30 cellular contexts compared by ENCODE assay signal in genomic region chr19:6952956-6953355, GRCh38.
"Had no signal": no experiment of that assay in that cellular context is flagged by ENCODE, and none has a peak within 500 bp of the region (broad histone marks: within the 10 kb centered on the region; RNA-seq: fewer than 3 reads in every experiment).

No MANE protein-coding gene starts in this region.

- H3K27ac Mint-ChIP-seq: activated CD8-positive, alpha-beta memory T cell treated with anti-CD3 and anti-CD28 coated beads, Interleukin-2, amount 10 ng/mL, durations not matched to agents 7 days and 5 days; activated naive CD4-positive, alpha-beta T cell treated with anti-CD3 and anti-CD28 coated beads, Interleukin-2, amount 50 U/mL, for 24 hours; activated T-cell treated with anti-CD3 and anti-CD28 coated beads, Interleukin-2, amount 50 U/mL, for 24 hours; activated T-helper 1 cell treated with anti-CD3 and anti-CD28 coated beads, Interleukin-12 subunit alpha, Interleukin-12 subunit beta, Interleukin-2, Interleukin-4 antibody, amounts not matched to agents 30 ng/mL and 10 ng/mL and 1 ng/mL, durations not matched to agents 14 hours and 24 hours and 36 hours; brain; T-cell; WTC11 had no signal

- ATAC-seq: activated CD8-positive, alpha-beta memory T cell treated with anti-CD3 and anti-CD28 coated beads, Interleukin-2, amount 10 ng/mL, durations not matched to agents 7 days and 5 days; Panc1; T-cell; WTC11 had no signal

- H3K36me3 Mint-ChIP-seq: activated CD8-positive, alpha-beta memory T cell treated with anti-CD3 and anti-CD28 coated beads, Interleukin-2, amount 10 ng/mL, durations not matched to agents 7 days and 5 days; brain had no signal

- H3K9me3 Mint-ChIP-seq: activated naive CD4-positive, alpha-beta T cell treated with anti-CD3 and anti-CD28 coated beads, Interleukin-2, amount 50 U/mL, for 24 hours; central memory CD8-positive, alpha-beta T cell; T-cell had no signal

- H3K9me3 ChIP-seq: SJSA1 had no signal

- H3K4me1 ChIP-seq: SJSA1 had no signal

- H3K27me3 Mint-ChIP-seq: activated naive CD4-positive, alpha-beta T cell treated with anti-CD3 and anti-CD28 coated beads, Interleukin-2, amount 50 U/mL, for 24 hours; activated T-cell treated with anti-CD3 and anti-CD28 coated beads, Interleukin-2, amount 50 U/mL, for 24 hours had no signal

- H3K4me3 Mint-ChIP-seq: activated CD8-positive, alpha-beta memory T cell treated with anti-CD3 and anti-CD28 coated beads, Interleukin-2, amount 10 ng/mL, durations not matched to agents 7 days and 5 days; activated naive CD4-positive, alpha-beta T cell treated with anti-CD3 and anti-CD28 coated beads, Interleukin-2, amount 50 U/mL, for 24 hours; activated T-cell treated with anti-CD3 and anti-CD28 coated beads, Interleukin-2, amount 50 U/mL, for 24 hours; activated T-helper 1 cell treated with anti-CD3 and anti-CD28 coated beads, Interleukin-12 subunit alpha, Interleukin-12 subunit beta, Interleukin-2, Interleukin-4 antibody, amounts not matched to agents 30 ng/mL and 10 ng/mL and 1 ng/mL, durations not matched to agents 14 hours and 24 hours and 36 hours; brain; central memory CD8-positive, alpha-beta T cell; T-cell; WTC11 had no signal

- H3K27ac ChIP-seq: SJSA1 had no signal

- H3K27me3 ChIP-seq: SJSA1 had no signal

- H3K4me3 ChIP-seq: SJSA1 had no signal

- DNase-seq: activated CD4-positive, alpha-beta T cell treated with anti-CD3 and anti-CD28 coated beads for 48 hours; activated CD4-positive, alpha-beta T cell treated with anti-CD3 and anti-CD28 coated beads, Interleukin-2, amount 50 U/mL, for 48 hours; activated CD4-positive, CD25-positive, alpha-beta regulatory T cell treated with anti-CD3 and anti-CD28 coated beads, Interleukin-2, amount 50 U/mL, for 72 hours; activated CD8-positive, alpha-beta memory T cell treated with anti-CD3 and anti-CD28 coated beads, Interleukin-2, amount 10 ng/mL, durations not matched to agents 7 days and 5 days; activated effector memory CD4-positive, alpha-beta T cell treated with Interleukin-2 at 50 U/mL for 16 hours; activated naive CD4-positive, alpha-beta T cell; activated T-cell treated with anti-CD3 and anti-CD28 coated beads, Interleukin-2, amount 50 U/mL, for 24 hours; amygdala; Kasumi-1; KBM-7; NCI-H1048; NCI-H146; NCI-H187 treated with DMSO at 0.1 percent for 48 hours; NCI-H2081 treated with DMSO at 0.1 percent for 48 hours; NCI-H446; NCI-H524; NCI-H748 treated with DMSO at 0.1 percent for 48 hours; NK-92 treated with Interleukin-12 subunit alpha and Interleukin-12 subunit beta, amount 100 ng/mL, for 24 hours; OCI-M1; SHP77; T-cell; T-helper 2 cell; T1000 had no signal

- H3K36me3 ChIP-seq: SJSA1 had no signal

- H3K4me1 Mint-ChIP-seq: brain; central memory CD8-positive, alpha-beta T cell; WTC11 had no signal
